ENCODE assay signal across 23 cellular contexts in the genomic region with DNA sequence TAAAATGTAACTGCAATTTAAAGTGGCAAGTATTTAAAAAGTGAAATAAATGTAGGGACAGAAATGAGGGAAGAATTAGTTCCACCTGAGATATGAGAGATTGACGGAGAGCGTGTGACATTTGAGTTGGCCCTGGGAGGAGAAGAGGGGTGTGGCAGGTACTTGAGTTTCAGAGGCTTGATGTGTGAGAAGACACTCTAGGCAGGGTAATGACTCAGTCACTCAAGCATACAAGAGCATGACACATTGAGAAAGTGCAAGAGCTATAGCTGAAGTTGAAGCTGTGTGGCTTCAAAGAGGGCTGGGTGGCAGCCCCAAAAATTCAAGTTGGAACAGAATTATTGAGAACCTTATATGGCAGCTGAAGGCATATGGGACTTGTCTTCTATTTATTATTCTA.
DNase-seq lines count a peak whose midpoint lies in the region; FAIRE-seq and TF ChIP-seq lines count a peak whose summit lies in the region.
"Had no signal": no experiment of that assay in that cellular context is flagged by ENCODE, and none has a peak within 500 bp of the region (broad histone marks: within the 10 kb centered on the region; RNA-seq: fewer than 3 reads in every experiment).

No MANE protein-coding gene starts in this region.

- no peak overlapping the region for H2AFZ ChIP-seq in mesenchymal stem cell (ENCODE audit: low read depth, low read length)
- H2AFZ ChIP-seq: GM23248 had no signal

- no peaks in the 10 kb centered on the region for H3K4me1 Mint-ChIP-seq in activated CD4-positive, alpha-beta memory T cell treated with anti-CD3 and anti-CD28 coated beads, Interleukin-2, amount 10 ng/mL, durations not matched to agents 7 days and 5 days
- no peaks in the 10 kb centered on the region for H3K4me1 Mint-ChIP-seq in activated naive CD4-positive, alpha-beta T cell treated with anti-CD3 and anti-CD28 coated beads for 36 hours (ENCODE audit: low read depth)
- H3K4me1 Mint-ChIP-seq: B cell; CD4-positive, CD25-positive, alpha-beta regulatory T cell; H9 had no signal

- H3K4me2 ChIP-seq in mesenchymal stem cell (ENCODE audit: low read length, poor library complexity, severe bottlenecking) = no peak overlapping the region
- H3K4me2 ChIP-seq: BLaER1 had no signal

- no peak overlapping the region for H3K4me3 Mint-ChIP-seq in activated CD4-positive, alpha-beta memory T cell treated with anti-CD3 and anti-CD28 coated beads, Interleukin-2, amount 10 ng/mL, durations not matched to agents 7 days and 5 days
- H3K4me3 Mint-ChIP-seq in activated naive CD4-positive, alpha-beta T cell treated with anti-CD3 and anti-CD28 coated beads for 36 hours = no peak overlapping the region
- H3K4me3 Mint-ChIP-seq: B cell; CD8-positive, alpha-beta T cell; H9 had no signal

- H3K79me1 ChIP-seq in mesenchymal stem cell (replicated peaks; ENCODE audit: low read length, poor library complexity, severe bottlenecking) = no peaks in the 10 kb centered on the region

- H2AK5ac ChIP-seq in mesenchymal stem cell (ENCODE audit: low read length, severe bottlenecking) = no peak overlapping the region

- FAIRE-seq in bronchial epithelial cell (lab: Jason Lieb, UNC) = no peak
- FAIRE-seq: A204.1, GM12878, GM19239 had no signal

- H3K9me3 Mint-ChIP-seq in activated CD4-positive, alpha-beta memory T cell treated with anti-CD3 and anti-CD28 coated beads, Interleukin-2, amount 10 ng/mL, durations not matched to agents 7 days and 5 days = no peaks in the 10 kb centered on the region
- H3K9me3 Mint-ChIP-seq in activated naive CD4-positive, alpha-beta T cell treated with anti-CD3 and anti-CD28 coated beads for 36 hours = peaks cover 3% of the 10 kb centered on the region
- H3K9me3 Mint-ChIP-seq: CD8-positive, alpha-beta T cell had no signal

- H2BK12ac ChIP-seq in mesenchymal stem cell (ENCODE audit: low read length in 2 of 2) = no peak overlapping the region

- no peak overlapping the region for H2BK5ac ChIP-seq in mesenchymal stem cell (ENCODE audit: low read depth, low read length, poor library complexity, severe bottlenecking)

- no peak overlapping the region for H3K27ac Mint-ChIP-seq in activated CD4-positive, alpha-beta memory T cell treated with anti-CD3 and anti-CD28 coated beads, Interleukin-2, amount 10 ng/mL, durations not matched to agents 7 days and 5 days
- no peak overlapping the region for H3K27ac Mint-ChIP-seq in activated naive CD4-positive, alpha-beta T cell treated with anti-CD3 and anti-CD28 coated beads for 36 hours
- H3K27ac Mint-ChIP-seq: B cell; CD4-positive, CD25-positive, alpha-beta regulatory T cell; CD8-positive, alpha-beta T cell; H9 had no signal

- H3K4me3 ChIP-seq in bronchial epithelial cell (ENCODE audit: low read depth, low read length) = no peak overlapping the region
- H3K4me3 ChIP-seq in mesenchymal stem cell (ENCODE audit: insufficient read depth in 1 of 2, low read depth in 1 of 2, low read length in 2 of 2) = no peak overlapping the region
- H3K4me3 ChIP-seq: BLaER1, GM12878, GM23248 had no signal

- no peak overlapping the region for H3K23ac ChIP-seq in mesenchymal stem cell (ENCODE audit: low read length in 2 of 2)

- H3K27me3 ChIP-seq in bronchial epithelial cell (ENCODE audit: control insufficient read depth, insufficient read depth, low read length) (no peaks in the 10 kb centered on the region), mesenchymal stem cell (ENCODE audit: control insufficient read depth in 1 of 2, insufficient read depth in 1 of 2, low read length in 2 of 2) (no peaks in the 10 kb centered on the region)

- no peak overlapping the region for H3K18ac ChIP-seq in mesenchymal stem cell (ENCODE audit: low read depth in 1 of 2, low read length in 2 of 2)

- H3K27me3 Mint-ChIP-seq in activated CD4-positive, alpha-beta memory T cell treated with anti-CD3 and anti-CD28 coated beads, Interleukin-2, amount 10 ng/mL, durations not matched to agents 7 days and 5 days = no peaks in the 10 kb centered on the region
- no peaks in the 10 kb centered on the region for H3K27me3 Mint-ChIP-seq in activated naive CD4-positive, alpha-beta T cell treated with anti-CD3 and anti-CD28 coated beads for 36 hours (ENCODE audit: low read depth)
- H3K27me3 Mint-ChIP-seq: B cell; CD4-positive, CD25-positive, alpha-beta regulatory T cell had no signal

- CTCF ChIA-PET in activated CD4-positive, alpha-beta memory T cell treated with anti-CD3 and anti-CD28 coated beads, Interleukin-2, amount 10 ng/mL, durations not matched to agents 7 days and 5 days (lab: Charles Lee) = no interaction called here
- CTCF ChIA-PET in activated naive CD4-positive, alpha-beta T cell treated with anti-CD3 and anti-CD28 coated beads for 36 hours (lab: Charles Lee) = no interaction called here

- no peak overlapping the region for H4K8ac ChIP-seq in mesenchymal stem cell (ENCODE audit: low read length)

- H3K4me1 ChIP-seq in mesenchymal stem cell (ENCODE audit: control insufficient read depth, insufficient read depth, low read depth, low read length) = no peaks in the 10 kb centered on the region
- H3K4me1 ChIP-seq: BLaER1, Caco-2 had no signal

- H3K36me3 Mint-ChIP-seq in activated CD4-positive, alpha-beta memory T cell treated with anti-CD3 and anti-CD28 coated beads, Interleukin-2, amount 10 ng/mL, durations not matched to agents 7 days and 5 days (ENCODE audit: low read depth) = no peaks in the 10 kb centered on the region
- H3K36me3 Mint-ChIP-seq in activated naive CD4-positive, alpha-beta T cell treated with anti-CD3 and anti-CD28 coated beads for 36 hours (ENCODE audit: low read depth) = peaks cover 1% of the 10 kb centered on the region
- H3K36me3 Mint-ChIP-seq: CD4-positive, CD25-positive, alpha-beta regulatory T cell; CD8-positive, alpha-beta T cell had no signal

- H3K4ac ChIP-seq in mesenchymal stem cell (ENCODE audit: low read depth in 1 of 2, low read length in 2 of 2) = no peak overlapping the region

- 83% methylated on average over 2 of the region's 2 CpGs for WGBS in mesenchymal stem cell

- no peak overlapping the region for H3K9ac ChIP-seq in mesenchymal stem cell (ENCODE audit: low read length)
- H3K9ac ChIP-seq: BLaER1, GM23248 had no signal

- H4K91ac ChIP-seq in mesenchymal stem cell (ENCODE audit: low read length) = no peak overlapping the region

- DNase-seq in NCI-H748 (lab: John Stamatoyannopoulos, UW; ENCODE audit: unreplicated experiment) = peak; percentile 5
- DNase-seq in NCI-H748 treated with DMSO at 0.1 percent for 48 hours (lab: John Stamatoyannopoulos, UW) = no peak
- peak; percentile 80 for DNase-seq in NCI-H187 treated with DMSO at 0.1 percent for 48 hours (lab: John Stamatoyannopoulos, UW)
- peak; percentile 0 for DNase-seq in bronchial epithelial cell (ENCODE audit: low read depth)
- DNase-seq in activated CD4-positive, alpha-beta memory T cell treated with anti-CD3 and anti-CD28 coated beads, Interleukin-2, amount 10 ng/mL, durations not matched to agents 7 days and 5 days = no peak
- DNase-seq in activated naive CD4-positive, alpha-beta T cell treated with anti-CD3 and anti-CD28 coated beads for 36 hours = no peak
- no peak for DNase-seq in mesenchymal stem cell
- DNase-seq: Caco-2; CD4-positive, CD25-positive, alpha-beta regulatory T cell; CD8-positive, alpha-beta T cell; DMS153; DMS79; EL; GDM1; GM23248; H9 had no signal

- no peak for TF ChIP-seq CTCF in bronchial epithelial cell (IDR thresholded peaks at IDR 0.05; ENCODE audit: insufficient read depth, low read length, severe bottlenecking)

- H3K27ac ChIP-seq in mesenchymal stem cell (ENCODE audit: low read length, poor library complexity, severe bottlenecking) = no peak overlapping the region
- H3K27ac ChIP-seq: 22Rv1, BLaER1, C4-2B, GM23248 had no signal

- no peaks in the 10 kb centered on the region for H3K36me3 ChIP-seq in bronchial epithelial cell (ENCODE audit: control insufficient read depth, insufficient read depth, low read length)
- H3K36me3 ChIP-seq in mesenchymal stem cell (ENCODE audit: control insufficient read depth in 1 of 2, insufficient read depth in 2 of 2, low read depth in 1 of 2, low read length in 2 of 2) = no peaks in the 10 kb centered on the region
- H3K36me3 ChIP-seq: BLaER1 had no signal

- intact Hi-C loops in activated naive CD4-positive, alpha-beta T cell treated with anti-CD3 and anti-CD28 coated beads for 36 hours (cut with micrococcal nuclease) = no loop called here

- POLR2A ChIA-PET in activated CD4-positive, alpha-beta memory T cell treated with anti-CD3 and anti-CD28 coated beads, Interleukin-2, amount 10 ng/mL, durations not matched to agents 7 days and 5 days (lab: Charles Lee) = no interaction called here

- no peak overlapping the region for H2BK15ac ChIP-seq in mesenchymal stem cell (ENCODE audit: low read depth, poor library complexity, severe bottlenecking)

- no peaks in the 10 kb centered on the region for H3K9me3 ChIP-seq in mesenchymal stem cell (ENCODE audit: control insufficient read depth, low read length)
- H3K9me3 ChIP-seq: Caco-2 had no signal

- no peak overlapping the region for H3K14ac ChIP-seq in mesenchymal stem cell (ENCODE audit: low read length in 2 of 2)

- no peak overlapping the region for H2BK120ac ChIP-seq in mesenchymal stem cell (ENCODE audit: low read depth, low read length)

Comparison
In these comparisons a context has a peak if more than half of its experiments do, and no peak if none do; other contexts are left out.
1. DNase-seq: peak in NCI-H748 (single experiment), NCI-H187 treated with DMSO at 0.1 percent for 48 hours (single experiment) and bronchial epithelial cell (single experiment); none in NCI-H748 treated with DMSO at 0.1 percent for 48 hours (single experiment), activated CD4-positive, alpha-beta memory T cell treated with anti-CD3 and anti-CD28 coated beads, Interleukin-2, amount 10 ng/mL, durations not matched to agents 7 days and 5 days (single experiment), activated naive CD4-positive, alpha-beta T cell treated with anti-CD3 and anti-CD28 coated beads for 36 hours (single experiment) and mesenchymal stem cell (single experiment).